8 cellular contexts compared by ENCODE assay signal in genomic region chr2:218780851-218781690, GRCh38. TPM values are rescaled to one million over a fixed set of nuclear protein-coding genes. Genes with fewer than 3 reads are reported as not detected.
DNase-seq lines count a peak whose midpoint lies in the region; ATAC-seq and TF ChIP-seq lines count a peak whose summit lies in the region.

No MANE protein-coding gene starts in this region.

- H3K4me3 ChIP-seq in esophagus muscularis mucosa: peak overlapping the region; percentile 66 to 90 (median 72)

- peak overlapping the region; percentile 82 to 89 (median 86) for H3K27ac ChIP-seq in esophagus muscularis mucosa (replicated peaks in 1 of 4)

- H3K36me3 Mint-ChIP-seq in stimulated activated naive CD8-positive, alpha-beta T cell treated with anti-CD3 and anti-CD28 coated beads, Interleukin-15, Interleukin-2, amounts not matched to agents 100 ng/mL and 50 ng/mL, for 24 hours (ENCODE audit: low read depth): peaks cover 21% of the 10 kb centered on the region
- H3K36me3 Mint-ChIP-seq in nephron progenitor cell (ENCODE audit: low read depth): peaks cover 27% of the 10 kb centered on the region

- CTCF ChIA-PET in GM10248 (lab: Yijun Ruan, JAX): no interaction called here

- no peak for DNase-seq in stimulated activated naive CD8-positive, alpha-beta T cell treated with anti-CD3 and anti-CD28 coated beads, Interleukin-15, Interleukin-2, amounts not matched to agents 100 U/mL and 50 U/mL, for 24 hours
- DNase-seq in esophagus muscularis mucosa (ENCODE audit: extremely low spot score) (no peak), nephron progenitor cell (no peak), hippocampal formation (lab: John Stamatoyannopoulos, UW) (no peak), GM10248 (ENCODE audit: extremely low spot score) (no peak), NCI-H2107 (lab: John Stamatoyannopoulos, UW) (no peak)

- peaks cover 0 to 4% (median 0%) of the 10 kb centered on the region in 4 donors for H3K27me3 ChIP-seq in esophagus muscularis mucosa

- peaks cover 7% of the 10 kb centered on the region for H3K4me1 Mint-ChIP-seq in stimulated activated naive CD8-positive, alpha-beta T cell treated with anti-CD3 and anti-CD28 coated beads, Interleukin-15, Interleukin-2, amounts not matched to agents 100 ng/mL and 50 ng/mL, for 24 hours (ENCODE audit: low read depth)
- H3K4me1 Mint-ChIP-seq in nephron progenitor cell: peaks cover 18% of the 10 kb centered on the region

- POLR2A ChIA-PET in GM10248 (lab: Yijun Ruan, JAX): no interaction called here

- TF ChIP-seq EP300 in esophagus muscularis mucosa (IDR thresholded peaks at IDR 0.05): no peak

- peaks cover 6 to 45% (median 29%) of the 10 kb centered on the region in 4 donors for H3K4me1 ChIP-seq in esophagus muscularis mucosa

- 37% methylated on average over 15 of the region's 15 CpGs for WGBS in esophagus muscularis mucosa

- H3K27ac Mint-ChIP-seq in stimulated activated naive CD8-positive, alpha-beta T cell treated with anti-CD3 and anti-CD28 coated beads, Interleukin-15, Interleukin-2, amounts not matched to agents 100 ng/mL and 50 ng/mL, for 24 hours: no peak overlapping the region
- H3K27ac Mint-ChIP-seq in nephron progenitor cell: no peak overlapping the region

- peak overlapping the region; percentile 43 for H3K4me3 Mint-ChIP-seq in stimulated activated naive CD8-positive, alpha-beta T cell treated with anti-CD3 and anti-CD28 coated beads, Interleukin-15, Interleukin-2, amounts not matched to agents 100 ng/mL and 50 ng/mL, for 24 hours
- peak overlapping the region; percentile 83 for H3K4me3 Mint-ChIP-seq in nephron progenitor cell

- H3K36me3 ChIP-seq in esophagus muscularis mucosa: no peaks in the 10 kb centered on the region

- H3K9me3 ChIP-seq in esophagus muscularis mucosa: no peaks in the 10 kb centered on the region

- no peak for ATAC-seq in stimulated activated naive CD8-positive, alpha-beta T cell treated with anti-CD3 and anti-CD28 coated beads, Interleukin-15, Interleukin-2, amounts not matched to agents 100 U/mL and 50 U/mL, for 24 hours
- ATAC-seq in HG02938 (IDR thresholded peaks at IDR 0.05; ENCODE audit: unreplicated experiment): no peak

- H3K27me3 Mint-ChIP-seq in stimulated activated naive CD8-positive, alpha-beta T cell treated with anti-CD3 and anti-CD28 coated beads, Interleukin-15, Interleukin-2, amounts not matched to agents 100 ng/mL and 50 ng/mL, for 24 hours: peaks cover 66% of the 10 kb centered on the region
- H3K27me3 Mint-ChIP-seq in nephron progenitor cell (ENCODE audit: low read depth, poor library complexity): peaks cover 45% of the 10 kb centered on the region

- TF ChIP-seq CTCF in esophagus muscularis mucosa (IDR thresholded peaks at IDR 0.05) (no peak), nephron progenitor cell (IDR thresholded peaks at IDR 0.05) (no peak), GM10248 (IDR thresholded peaks at IDR 0.05; ENCODE audit: control extremely low read depth, extremely low read depth, low read depth, missing control alignments) (no peak)

- no peak for TF ChIP-seq POLR2A in esophagus muscularis mucosa (IDR thresholded peaks at IDR 0.05; ENCODE audit: low read depth)

- peaks cover 17% of the 10 kb centered on the region for H3K9me3 Mint-ChIP-seq in stimulated activated naive CD8-positive, alpha-beta T cell treated with anti-CD3 and anti-CD28 coated beads, Interleukin-15, Interleukin-2, amounts not matched to agents 100 ng/mL and 50 ng/mL, for 24 hours
- peaks cover 14% of the 10 kb centered on the region for H3K9me3 Mint-ChIP-seq in nephron progenitor cell

- intact Hi-C loops in esophagus muscularis mucosa (cut with DNase I): no loop called here

RNA-seq across cellular contexts. Expression of gene CYP27A1, which starts 0.9 kb away (rescaled TPM):
- 10 to 100 TPM; 20.7 to 26.3 (median 23.6) TPM for total RNA-seq in esophagus muscularis mucosa

RNA-seq across cellular contexts. Expression of gene PRKAG3, which starts 50.5 kb away (rescaled TPM):
- total RNA-seq in esophagus muscularis mucosa: not detected
